ENCODE assay signal across 8 cellular contexts in genomic region chr5:138626333-138626944, GRCh38.
"Had no signal": no experiment of that assay in that cellular context is flagged by ENCODE, and none has a peak within 500 bp of the region (broad histone marks: within the 10 kb centered on the region; RNA-seq: fewer than 3 reads in every experiment).

No MANE protein-coding gene starts in this region.

- H3K4me3 Mint-ChIP-seq: stimulated activated effector memory CD8-positive, alpha-beta T cell treated with anti-CD3 and anti-CD28 coated beads, Interleukin-12 subunit alpha, Interleukin-12 subunit beta, amount 100 ng/mL, for 72 hours had no signal

- DNase-seq: activated CD4-positive, alpha-beta T cell treated with anti-CD3 and anti-CD28 coated beads for 4 hours; activated naive CD4-positive, alpha-beta T cell treated with Interleukin-2 at 50 U/mL for 16 hours; caudate nucleus; effector memory CD4-positive, alpha-beta T cell; kidney glomerular epithelial cell; T1000; tibial artery had no signal

- H3K4me1 Mint-ChIP-seq: stimulated activated effector memory CD8-positive, alpha-beta T cell treated with anti-CD3 and anti-CD28 coated beads, Interleukin-12 subunit alpha, Interleukin-12 subunit beta, amount 100 ng/mL, for 72 hours had no signal

- H3K27ac Mint-ChIP-seq: stimulated activated effector memory CD8-positive, alpha-beta T cell treated with anti-CD3 and anti-CD28 coated beads, Interleukin-12 subunit alpha, Interleukin-12 subunit beta, amount 100 ng/mL, for 72 hours had no signal

- H3K36me3 Mint-ChIP-seq: stimulated activated effector memory CD8-positive, alpha-beta T cell treated with anti-CD3 and anti-CD28 coated beads, Interleukin-12 subunit alpha, Interleukin-12 subunit beta, amount 100 ng/mL, for 72 hours had no signal

- H3K9me3 Mint-ChIP-seq: stimulated activated effector memory CD8-positive, alpha-beta T cell treated with anti-CD3 and anti-CD28 coated beads, Interleukin-12 subunit alpha, Interleukin-12 subunit beta, amount 100 ng/mL, for 72 hours had no signal

- ATAC-seq: stimulated activated effector memory CD8-positive, alpha-beta T cell treated with anti-CD3 and anti-CD28 coated beads, Interleukin-12 subunit alpha, Interleukin-12 subunit beta, amount 100 ng/mL, for 72 hours had no signal
